20 cellular contexts compared by ENCODE assay signal in the genomic region with DNA sequence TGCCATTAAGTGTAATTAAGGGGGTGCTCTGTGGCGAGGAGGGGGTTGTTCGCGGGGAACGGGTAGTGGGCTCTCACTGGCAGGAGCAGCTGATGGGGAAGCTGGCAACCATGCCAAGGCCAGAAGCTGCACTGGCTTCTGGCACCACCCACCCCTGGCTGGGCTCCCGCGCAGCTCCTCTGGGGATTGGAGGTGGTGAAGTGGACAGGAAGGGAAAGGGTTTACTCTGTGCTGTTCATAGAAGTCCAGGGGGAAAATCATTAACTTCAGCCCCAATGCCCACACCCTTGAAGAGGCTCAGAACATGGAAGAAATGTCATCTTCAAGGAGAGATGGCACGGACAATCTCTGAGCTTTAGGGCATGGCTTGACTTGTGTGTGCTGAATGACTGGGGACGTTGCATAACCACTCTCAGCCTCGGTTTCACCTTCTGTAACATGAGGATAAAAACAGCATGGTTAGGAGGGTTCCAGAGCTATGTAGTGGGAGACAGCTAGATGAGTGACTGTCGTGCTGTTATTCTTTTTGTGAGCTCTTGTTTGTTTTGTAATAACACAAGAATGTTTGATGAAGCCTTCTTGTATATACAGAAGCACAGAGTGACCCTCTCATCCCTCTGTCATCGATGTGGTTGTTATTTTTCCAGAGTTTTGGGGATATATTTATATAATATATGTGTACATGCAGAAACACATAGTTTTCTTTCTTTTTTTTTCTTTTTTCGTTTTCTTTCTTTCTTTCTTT. TPM values are rescaled to one million over a fixed set of nuclear protein-coding genes. Genes with fewer than 3 reads are reported as not detected.
DNase-seq lines count a peak whose midpoint lies in the region; ATAC-seq lines count a peak whose summit lies in the region.
"Had no signal": no experiment of that assay in that cellular context is flagged by ENCODE, and none has a peak within 500 bp of the region (broad histone marks: within the 10 kb centered on the region; RNA-seq: fewer than 3 reads in every experiment).

No MANE protein-coding gene starts in this region.

- peak; percentile 1 for DNase-seq in Caki2 (ENCODE audit: low read depth)
- peak; percentile 26 for DNase-seq in HCEC 1CT
- DNase-seq in NCI-H460 (ENCODE audit: extremely low read depth, low read depth) = peak; percentile 7
- DNase-seq in hepatic stellate cell (ENCODE audit: low spot score) = peak; percentile 53
- DNase-seq in Kasumi-1 (lab: John Stamatoyannopoulos, UW) = no peak
- no peak for DNase-seq in mucosa of gallbladder (ENCODE audit: low spot score)
- DNase-seq: activated CD4-positive, alpha-beta T cell treated with anti-CD3 and anti-CD28 coated beads, Interleukin-2, amount 50 U/mL, for 1 hour; activated naive CD4-positive, alpha-beta T cell treated with anti-CD3 and anti-CD28 coated beads for 36 hours; amygdala; CD4-positive, alpha-beta memory T cell; cortex of kidney; KBM-7; NCI-H187; stimulated activated CD4-positive, alpha-beta T cell treated with anti-CD3 and anti-CD28 coated beads, Interleukin-15, amount 100 ng/mL, for 24 hours; stimulated activated naive CD8-positive, alpha-beta T cell treated with anti-CD3 and anti-CD28 coated beads, Interleukin-15, amount 100 ng/mL, for 72 hours; tibial artery had no signal

- in situ Hi-C loops in Caki2 (cut with HindIII; ENCODE audit: low pct_unique_long_range_greater_than_20kb, low sequenced_read_pairs) = no loop called here

- ATAC-seq in GM19351 (IDR thresholded peaks at IDR 0.05; ENCODE audit: unreplicated experiment) = no peak
- ATAC-seq: stimulated activated naive CD8-positive, alpha-beta T cell treated with anti-CD3 and anti-CD28 coated beads, Interleukin-15, amount 100 ng/mL, for 72 hours; WTC11 had no signal

RNA-seq across cellular contexts. Expression of a gene that starts 29.9 kb away (rescaled TPM):
- total RNA-seq in Caki2 (2014; rRNA removed; shearing (Covaris generic); ENCODE audit: low replicate concordance) = 35.4 and 44.5 TPM in 2 replicates
- 31.3 and 36.1 TPM in 2 replicates for total RNA-seq in NCI-H460 (2014; rRNA removed; shearing (Covaris generic))
- 116 and 123 TPM in 2 replicates for polyA plus RNA-seq in NCI-H460 (2014; cell fraction: nucleus; rRNA removed)
- 3.8 TPM for total RNA-seq in mucosa of gallbladder
- total RNA-seq: CD4-positive, alpha-beta memory T cell had no signal
- polyA plus RNA-seq: CD4-positive, alpha-beta memory T cell had no signal

RNA-seq across cellular contexts. Expression of a gene that starts 39.4 kb away (rescaled TPM):
- total RNA-seq in Caki2 (2014; rRNA removed; shearing (Covaris generic); ENCODE audit: low replicate concordance) = not detected in 2 replicates
- total RNA-seq in NCI-H460 (2014; rRNA removed; shearing (Covaris generic)) = not detected in 2 replicates
- not detected in 2 replicates for polyA plus RNA-seq in NCI-H460 (2014; cell fraction: nucleus; rRNA removed)
- total RNA-seq in mucosa of gallbladder = not detected
- total RNA-seq: activated naive CD4-positive, alpha-beta T cell treated with anti-CD3 and anti-CD28 coated beads for 36 hours; CD4-positive, alpha-beta memory T cell; right atrium auricular region had no signal
- polyA plus RNA-seq: CD4-positive, alpha-beta memory T cell; keratinocyte had no signal

Comparison
In these comparisons a context has a peak if more than half of its experiments do, and no peak if none do; other contexts are left out.
1. DNase-seq: peak in Caki2 (single experiment), HCEC 1CT (single experiment), NCI-H460 (single experiment) and hepatic stellate cell (single experiment); none in Kasumi-1 (0 of 2) and mucosa of gallbladder (single experiment).